Comparison of ENCODE assay signal across 14 cellular contexts in genomic region chr7:96663457-96663856, GRCh38. TPM values are rescaled to one million over a fixed set of nuclear protein-coding genes. Genes with fewer than 3 reads are reported as not detected.
DNase-seq lines count a peak whose midpoint lies in the region; ATAC-seq lines count a peak whose summit lies in the region.
"Had no signal": no experiment of that assay in that cellular context is flagged by ENCODE, and none has a peak within 500 bp of the region (broad histone marks: within the 10 kb centered on the region; RNA-seq: fewer than 3 reads in every experiment).

No MANE protein-coding gene starts in this region.

- no peaks in the 10 kb centered on the region for H3K27me3 Mint-ChIP-seq in activated naive CD4-positive, alpha-beta T cell treated with anti-CD3 and anti-CD28 coated beads, Interleukin-2, amount 10 ng/mL, durations not matched to agents 7 days and 5 days

- ATAC-seq in HG02642 (IDR thresholded peaks at IDR 0.05; ENCODE audit: poor library complexity, unreplicated experiment) (peak; percentile 88), HG03575 (IDR thresholded peaks at IDR 0.05; ENCODE audit: extremely low read depth, insufficient number of reproducible peaks, low FRiP score, unreplicated experiment) (peak; percentile 90)
- ATAC-seq: A549, gastrocnemius medialis had no signal

- H3K9me3 Mint-ChIP-seq in activated naive CD4-positive, alpha-beta T cell treated with anti-CD3 and anti-CD28 coated beads, Interleukin-2, amount 10 ng/mL, durations not matched to agents 7 days and 5 days, result no peaks in the 10 kb centered on the region

- H3K27ac ChIP-seq in caudate nucleus (ENCODE audit: low read depth, low read length), result no peak overlapping the region
- H3K27ac ChIP-seq: A549, gastrocnemius medialis, tibial nerve had no signal

- CTCF ChIA-PET in activated naive CD4-positive, alpha-beta T cell treated with anti-CD3 and anti-CD28 coated beads, Interleukin-2, amount 10 ng/mL, durations not matched to agents 7 days and 5 days (lab: Charles Lee), result no interaction called here

- H3K4me1 Mint-ChIP-seq in activated naive CD4-positive, alpha-beta T cell treated with anti-CD3 and anti-CD28 coated beads, Interleukin-2, amount 10 ng/mL, durations not matched to agents 7 days and 5 days, result peaks cover 16% of the 10 kb centered on the region

- no peak overlapping the region for H3K4me3 Mint-ChIP-seq in activated naive CD4-positive, alpha-beta T cell treated with anti-CD3 and anti-CD28 coated beads, Interleukin-2, amount 10 ng/mL, durations not matched to agents 7 days and 5 days

- H3K36me3 Mint-ChIP-seq in activated naive CD4-positive, alpha-beta T cell treated with anti-CD3 and anti-CD28 coated beads, Interleukin-2, amount 10 ng/mL, durations not matched to agents 7 days and 5 days, result peaks cover 1% of the 10 kb centered on the region

- DNase-seq in activated naive CD4-positive, alpha-beta T cell treated with anti-CD3 and anti-CD28 coated beads, Interleukin-2, amount 10 ng/mL, durations not matched to agents 7 days and 5 days, result no peak
- no peak for DNase-seq in activated naive CD4-positive, alpha-beta T cell treated with anti-CD3 and anti-CD28 coated beads, Interleukin-2, amount 50 U/mL, for 16 hours
- DNase-seq in renal cortical epithelial cell (ENCODE audit: low read depth) (peak; percentile 74), caudate nucleus (lab: John Stamatoyannopoulos, UW) (no peak), NCI-H524 (lab: John Stamatoyannopoulos, UW) (no peak)
- no peak for DNase-seq in stimulated activated naive CD4-positive, alpha-beta T cell treated with Interleukin-2 at 50 U/mL for 16 hours (lab: John Stamatoyannopoulos, UW)
- DNase-seq: activated CD4-positive, alpha-beta T cell treated with anti-CD3 and anti-CD28 coated beads for 48 hours; gastrocnemius medialis; IMR-90; midbrain had no signal

- H3K27ac Mint-ChIP-seq in activated naive CD4-positive, alpha-beta T cell treated with anti-CD3 and anti-CD28 coated beads, Interleukin-2, amount 10 ng/mL, durations not matched to agents 7 days and 5 days, result peak overlapping the region; percentile 1

RNA-seq across cellular contexts. Expression of gene SEM1, which starts 46.2 kb away (rescaled TPM):
- 19.6 and 30.1 TPM in 2 replicates for total RNA-seq in renal cortical epithelial cell
